Comparison of ENCODE assay signal across 10 cellular contexts in the genomic region with DNA sequence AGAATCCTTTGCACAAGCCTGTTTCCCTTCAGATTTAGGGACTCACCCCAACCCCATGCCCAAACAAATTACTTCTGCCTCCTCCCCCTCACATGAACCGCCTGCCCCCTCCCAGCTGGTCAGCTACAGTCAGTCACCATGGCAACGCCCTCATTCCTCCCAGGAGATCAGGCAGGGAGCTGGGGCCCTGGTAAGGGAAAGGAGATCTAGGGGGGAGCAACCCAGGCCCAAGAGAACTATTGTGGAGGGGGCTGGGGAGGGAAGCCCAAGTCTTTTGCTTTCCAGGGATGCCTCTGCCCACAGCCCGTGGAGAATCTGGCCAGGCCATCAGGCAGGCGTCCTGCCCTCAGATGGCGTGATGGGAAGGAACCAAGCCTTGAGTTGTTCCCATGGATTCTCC.
DNase-seq lines count a peak whose midpoint lies in the region; TF ChIP-seq lines count a peak whose summit lies in the region.
"Had no signal": no experiment of that assay in that cellular context is flagged by ENCODE, and none has a peak within 500 bp of the region (broad histone marks: within the 10 kb centered on the region; RNA-seq: fewer than 3 reads in every experiment).

No MANE protein-coding gene starts in this region.

- peaks cover 11% of the 10 kb centered on the region for H3K36me3 Mint-ChIP-seq in nephron progenitor cell (ENCODE audit: low read depth)
- H3K36me3 Mint-ChIP-seq: activated naive CD8-positive, alpha-beta T cell treated with anti-CD3 and anti-CD28 coated beads for 36 hours had no signal

- DNase-seq in HCEC 1CT = peak; percentile 15
- DNase-seq in astrocyte of the spinal cord (ENCODE audit: low read depth, low spot score) = peak; percentile 22
- peak; percentile 70 for DNase-seq in nephron progenitor cell
- DNase-seq in DMS114 treated with DMSO at 0.1 percent for 48 hours (lab: John Stamatoyannopoulos, UW; ENCODE audit: unreplicated experiment) = no peak
- no peak for DNase-seq in GM20000 (ENCODE audit: low spot score)
- DNase-seq in GM10266 (ENCODE audit: extremely low spot score) = no peak
- DNase-seq: activated B cell treated with CpG ODN at 0.5 μM for 24 hours; activated naive CD8-positive, alpha-beta T cell treated with anti-CD3 and anti-CD28 coated beads for 36 hours; midbrain; upper lobe of right lung had no signal

- no peak for TF ChIP-seq CTCF in astrocyte of the spinal cord (IDR thresholded peaks at IDR 0.05; ENCODE audit: low read depth, low read length)
- no peak for TF ChIP-seq CTCF in nephron progenitor cell (IDR thresholded peaks at IDR 0.05)
- no peak for TF ChIP-seq CTCF in GM20000 (IDR thresholded peaks at IDR 0.05; ENCODE audit: extremely low read depth, missing control alignments)
- no peak for TF ChIP-seq CTCF in GM10266 (IDR thresholded peaks at IDR 0.05; ENCODE audit: control insufficient read depth, insufficient read depth, low read depth, missing control alignments)

- no peaks in the 10 kb centered on the region for H3K9me3 Mint-ChIP-seq in nephron progenitor cell
- H3K9me3 Mint-ChIP-seq: activated B cell treated with CpG ODN at 0.5 μM for 24 hours; activated naive CD8-positive, alpha-beta T cell treated with anti-CD3 and anti-CD28 coated beads for 36 hours had no signal

- peaks cover 47% of the 10 kb centered on the region for H3K4me1 Mint-ChIP-seq in nephron progenitor cell

- no peak overlapping the region for H3K4me3 ChIP-seq in astrocyte of the spinal cord (ENCODE audit: low read depth, low read length)
- H3K4me3 ChIP-seq: upper lobe of right lung had no signal

- peaks cover 14% of the 10 kb centered on the region for H3K27me3 Mint-ChIP-seq in nephron progenitor cell (ENCODE audit: low read depth, poor library complexity)

- peak overlapping the region; percentile 87 for H3K4me3 Mint-ChIP-seq in nephron progenitor cell
- H3K4me3 Mint-ChIP-seq: activated B cell treated with CpG ODN at 0.5 μM for 24 hours; activated naive CD8-positive, alpha-beta T cell treated with anti-CD3 and anti-CD28 coated beads for 36 hours had no signal

- in situ Hi-C loops in astrocyte of the spinal cord (cut with HindIII; ENCODE audit: low sequenced_read_pairs) = no loop called here

- peak overlapping the region; percentile 90 for H3K27ac Mint-ChIP-seq in nephron progenitor cell
- H3K27ac Mint-ChIP-seq: activated B cell treated with CpG ODN at 0.5 μM for 24 hours; activated naive CD8-positive, alpha-beta T cell treated with anti-CD3 and anti-CD28 coated beads for 36 hours had no signal

Comparison
In these comparisons a context has a peak if more than half of its experiments do, and no peak if none do; other contexts are left out.
1. DNase-seq: peak in HCEC 1CT (single experiment), astrocyte of the spinal cord (single experiment) and nephron progenitor cell (single experiment); none in DMS114 treated with DMSO at 0.1 percent for 48 hours (single experiment), GM20000 (single experiment) and GM10266 (single experiment).